Comparison of ENCODE assay signal across 17 cellular contexts in genomic region chr17:48484256-48484655, GRCh38. TPM values are rescaled to one million over a fixed set of nuclear protein-coding genes. Genes with fewer than 3 reads are reported as not detected.
A peak's percentile ranks its signal among the peaks of the same experiment; 100 is the strongest.
DNase-seq lines count a peak whose midpoint lies in the region; ATAC-seq and TF ChIP-seq lines count a peak whose summit lies in the region.
"Had no signal": no experiment of that assay in that cellular context is flagged by ENCODE, and none has a peak within 500 bp of the region (broad histone marks: within the 10 kb centered on the region; RNA-seq: fewer than 3 reads in every experiment).

No MANE protein-coding gene starts in this region.

- H3K9me3 Mint-ChIP-seq in activated naive CD8-positive, alpha-beta T cell treated with anti-CD3 and anti-CD28 coated beads, Interleukin-2, amount 50 U/mL, for 24 hours: no peaks in the 10 kb centered on the region
- no peaks in the 10 kb centered on the region for H3K9me3 Mint-ChIP-seq in activated naive CD8-positive, alpha-beta T cell treated with anti-CD3 and anti-CD28 coated beads for 36 hours

- peak overlapping the region; percentile 38 for H3K27ac Mint-ChIP-seq in activated naive CD8-positive, alpha-beta T cell treated with anti-CD3 and anti-CD28 coated beads, Interleukin-2, amount 50 U/mL, for 24 hours
- no peak overlapping the region for H3K27ac Mint-ChIP-seq in activated naive CD8-positive, alpha-beta T cell treated with anti-CD3 and anti-CD28 coated beads for 36 hours

- H3K27me3 Mint-ChIP-seq in activated naive CD8-positive, alpha-beta T cell treated with anti-CD3 and anti-CD28 coated beads, Interleukin-2, amount 50 U/mL, for 24 hours: peaks cover 10% of the 10 kb centered on the region
- H3K27me3 Mint-ChIP-seq in activated naive CD8-positive, alpha-beta T cell treated with anti-CD3 and anti-CD28 coated beads for 36 hours: peaks cover 18% of the 10 kb centered on the region

- peaks cover 38% of the 10 kb centered on the region for H3K4me1 Mint-ChIP-seq in activated naive CD8-positive, alpha-beta T cell treated with anti-CD3 and anti-CD28 coated beads, Interleukin-2, amount 50 U/mL, for 24 hours
- peaks cover 25% of the 10 kb centered on the region for H3K4me1 Mint-ChIP-seq in activated naive CD8-positive, alpha-beta T cell treated with anti-CD3 and anti-CD28 coated beads for 36 hours

- DNase-seq in activated naive CD8-positive, alpha-beta T cell treated with anti-CD3 and anti-CD28 coated beads, Interleukin-2, amount 50 U/mL, for 24 hours: no peak
- DNase-seq in activated naive CD8-positive, alpha-beta T cell treated with anti-CD3 and anti-CD28 coated beads for 36 hours: no peak
- peak; percentile 81 for DNase-seq in RPMI7951 (ENCODE audit: low read depth)
- DNase-seq in foreskin fibroblast: peak; percentile 56 to 70
- DNase-seq in left colon: no peak
- DNase-seq in RPMI8226: no peak
- no peak for DNase-seq in LoVo (ENCODE audit: low spot score)
- DNase-seq: activated CD4-positive, alpha-beta T cell treated with anti-CD3 and anti-CD28 coated beads, Interleukin-2, amount 50 U/mL, for 48 hours; activated effector memory CD4-positive, alpha-beta T cell treated with Interleukin-2 at 50 U/mL for 16 hours; DMS 273 treated with DMSO at 0.1 percent for 48 hours; lower lobe of right lung; NCI-H2029 treated with DMSO at 0.1 percent for 48 hours; stimulated activated CD4-positive, alpha-beta T cell treated with anti-CD3 and anti-CD28 coated beads, Interleukin-12 subunit alpha, Interleukin-12 subunit beta, amount 100 ng/mL, for 4 hours; T-helper 9 cell; tibial artery had no signal

- no peak for TF ChIP-seq CTCF in foreskin fibroblast (IDR thresholded peaks at IDR 0.05; ENCODE audit: low read depth, low read length)

- no peak for ATAC-seq in activated naive CD8-positive, alpha-beta T cell treated with anti-CD3 and anti-CD28 coated beads, Interleukin-2, amount 50 U/mL, for 24 hours
- ATAC-seq in HG03025 (IDR thresholded peaks at IDR 0.05; ENCODE audit: low FRiP score, unreplicated experiment) (no peak), left colon (no peak)

- intact Hi-C loops in left colon (cut with DNase I, micrococcal nuclease): no loop called here

- H3K4me3 Mint-ChIP-seq in activated naive CD8-positive, alpha-beta T cell treated with anti-CD3 and anti-CD28 coated beads, Interleukin-2, amount 50 U/mL, for 24 hours: no peak overlapping the region
- no peak overlapping the region for H3K4me3 Mint-ChIP-seq in activated naive CD8-positive, alpha-beta T cell treated with anti-CD3 and anti-CD28 coated beads for 36 hours

- no peak overlapping the region for H3K4me3 ChIP-seq in foreskin fibroblast (ENCODE audit: low read depth in 1 of 2, low read length in 2 of 2)
- H3K4me3 ChIP-seq: lower lobe of right lung, tibial artery had no signal

- no peaks in the 10 kb centered on the region for H3K36me3 Mint-ChIP-seq in activated naive CD8-positive, alpha-beta T cell treated with anti-CD3 and anti-CD28 coated beads, Interleukin-2, amount 50 U/mL, for 24 hours (ENCODE audit: low read depth)
- H3K36me3 Mint-ChIP-seq in activated naive CD8-positive, alpha-beta T cell treated with anti-CD3 and anti-CD28 coated beads for 36 hours: no peaks in the 10 kb centered on the region

RNA-seq across cellular contexts. Expression of gene HOXB1, which starts 46.6 kb away (rescaled TPM):
- total RNA-seq in activated naive CD8-positive, alpha-beta T cell treated with anti-CD3 and anti-CD28 coated beads for 36 hours: not detected
- not detected in 2 replicates for total RNA-seq in RPMI7951 (2014; rRNA removed; shearing (Covaris generic))
- not detected for total RNA-seq in left colon
- total RNA-seq: lower lobe of right lung, osteocyte had no signal

RNA-seq across cellular contexts. Expression of gene SKAP1, which starts 54.2 kb away (rescaled TPM):
- 10 to 100 TPM; 54.2 to 55.4 TPM for total RNA-seq in activated naive CD8-positive, alpha-beta T cell treated with anti-CD3 and anti-CD28 coated beads for 36 hours
- total RNA-seq in RPMI7951 (2014; rRNA removed; shearing (Covaris generic)): 0.49 TPM in 1 of 2 replicates, not detected in the other
- total RNA-seq in left colon: 1 to 10 TPM; 1.2 to 2.5 TPM
- total RNA-seq: osteocyte had no signal

Comparison
In these comparisons a context has a peak if more than half of its experiments do, and no peak if none do; other contexts are left out.
1. DNase-seq: peak in RPMI7951 (single experiment) and foreskin fibroblast (2 of 2); none in activated naive CD8-positive, alpha-beta T cell treated with anti-CD3 and anti-CD28 coated beads, Interleukin-2, amount 50 U/mL, for 24 hours (single experiment), activated naive CD8-positive, alpha-beta T cell treated with anti-CD3 and anti-CD28 coated beads for 36 hours (single experiment), left colon (0 of 2), RPMI8226 (single experiment) and LoVo (single experiment).
2. RNA of gene SKAP1, which starts 54.2 kb away (total RNA-seq): 54.2 to 55.4 TPM in activated naive CD8-positive, alpha-beta T cell treated with anti-CD3 and anti-CD28 coated beads for 36 hours; 1.2 to 2.5 TPM in left colon and 0.49 TPM in RPMI7951; every median in the first group is over 10 times any median in the second.